8 cellular contexts compared by ENCODE assay signal in the genomic region with DNA sequence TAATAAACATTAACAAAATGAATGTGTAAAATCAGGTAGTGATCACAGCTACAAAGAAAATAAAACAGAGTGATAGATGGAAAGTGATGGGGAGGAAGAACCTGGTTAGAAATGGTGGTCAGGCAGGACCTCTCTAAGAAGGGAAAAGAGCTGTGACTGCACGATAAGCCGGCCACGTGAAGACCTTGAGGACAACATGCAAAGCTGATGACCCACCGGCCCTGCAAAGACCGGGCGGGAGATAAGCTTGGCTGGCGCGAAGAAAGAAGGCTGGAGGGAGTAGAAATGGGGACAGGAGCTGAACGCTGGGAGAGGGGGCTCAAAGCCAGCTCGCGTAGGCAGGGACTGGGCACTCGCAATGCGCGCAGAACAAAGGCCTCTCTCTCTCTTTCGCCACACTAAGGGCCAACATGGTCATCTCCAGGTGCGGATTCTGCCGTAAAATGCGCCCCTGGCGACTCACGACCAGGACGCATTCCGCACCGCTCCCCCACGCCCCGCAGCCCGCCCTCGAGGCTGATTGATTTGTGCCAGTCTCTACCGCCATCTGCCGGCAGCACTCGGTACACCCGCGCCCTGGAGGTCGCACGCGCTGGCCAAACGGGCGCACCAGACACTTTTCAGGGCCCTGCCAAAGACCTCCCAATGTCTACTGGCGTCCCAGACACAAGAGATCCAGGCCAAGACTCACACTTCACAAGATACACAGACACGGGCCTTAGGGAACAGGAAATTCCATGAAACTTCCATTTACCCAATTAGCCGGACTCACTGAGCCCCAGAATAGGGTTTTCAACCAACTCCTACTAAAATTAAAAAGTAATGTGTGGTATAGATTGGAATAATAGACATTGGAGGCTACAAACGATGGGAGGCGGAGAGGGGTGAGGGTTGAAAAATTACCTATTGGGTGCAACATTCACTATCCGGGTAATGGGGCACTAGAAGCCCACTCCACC. TPM values are rescaled to one million over a fixed set of nuclear protein-coding genes. Genes with fewer than 3 reads are reported as not detected.
DNase-seq lines count a peak whose midpoint lies in the region; ATAC-seq and TF ChIP-seq lines count a peak whose summit lies in the region.

No MANE protein-coding gene starts in this region.

- peak overlapping the region; percentile 77 for H3K4me3 Mint-ChIP-seq in chondrocyte (ENCODE audit: unreplicated experiment)

- H3K9me3 Mint-ChIP-seq in chondrocyte (ENCODE audit: low read depth): no peaks in the 10 kb centered on the region

- TF ChIP-seq CTCF in AG10803 (conservative IDR thresholded peaks at IDR 0.05; ENCODE audit: low read length) (peak; percentile 85), chondrocyte (IDR thresholded peaks at IDR 0.05) (peak; percentile 99)

- ATAC-seq in GM18909 (IDR thresholded peaks at IDR 0.05; ENCODE audit: poor library complexity, unreplicated experiment) (peak; percentile 90), HG03175 (IDR thresholded peaks at IDR 0.05; ENCODE audit: unreplicated experiment) (peak; percentile 93), left lobe of liver (peak; percentile 99)

- no peaks in the 10 kb centered on the region for H3K36me3 Mint-ChIP-seq in chondrocyte (ENCODE audit: low read depth)

- peak overlapping the region; percentile 69 for H3K4me3 ChIP-seq in AG10803 (ENCODE audit: low read length)

- H3K4me1 Mint-ChIP-seq in chondrocyte (ENCODE audit: low read depth): peaks cover 9% of the 10 kb centered on the region

- H3K27ac Mint-ChIP-seq in chondrocyte (ENCODE audit: unreplicated experiment): peak overlapping the region; percentile 62

- peaks cover 11% of the 10 kb centered on the region for H3K27me3 Mint-ChIP-seq in chondrocyte (ENCODE audit: low read depth)

- DNase-seq in AG10803 (ENCODE audit: low read depth) (peak; percentile 55), NCI-H345 (lab: John Stamatoyannopoulos, UW) (peak; percentile 86), chondrocyte (ENCODE audit: low spot score) (no peak), left lobe of liver (ENCODE audit: low spot score) (peak; percentile 86)
- peak; percentile 82 for DNase-seq in activated CD4-positive, alpha-beta T cell treated with anti-CD3 and anti-CD28 coated beads for 1 hour
- DNase-seq in stimulated activated CD4-positive, alpha-beta T cell treated with anti-CD3 and anti-CD28 coated beads, Interleukin-1b, Interleukin-23, amount 100 ng/mL, for 48 hours: peak; percentile 90

RNA-seq across cellular contexts. Expression of a gene that starts 9.4 kb away (rescaled TPM):
- total RNA-seq in chondrocyte: not detected in 3 replicates
- 0.15 TPM for total RNA-seq in left lobe of liver

RNA-seq across cellular contexts. Expression of a gene that starts 23.7 kb away (rescaled TPM):
- total RNA-seq in chondrocyte: 10.8 to 12.1 TPM (median 11.1 TPM) in 3 replicates
- total RNA-seq in left lobe of liver: 2.0 TPM

RNA-seq across cellular contexts. Expression of a gene that starts 30.5 kb away (rescaled TPM):
- 17.2 to 18.6 TPM (median 17.4 TPM) in 3 replicates for total RNA-seq in chondrocyte
- 5.6 TPM for total RNA-seq in left lobe of liver

RNA-seq across cellular contexts. Expression of a gene that starts 39.8 kb away (rescaled TPM):
- not detected in 3 replicates for total RNA-seq in chondrocyte
- total RNA-seq in left lobe of liver: not detected

RNA-seq across cellular contexts. Expression of a gene that starts 58.5 kb away (rescaled TPM):
- 34.3 to 40.4 TPM (median 39.6 TPM) in 3 replicates for total RNA-seq in chondrocyte
- total RNA-seq in left lobe of liver: 5.6 TPM
